1 cellular context compared by ENCODE assay signal in genomic region chr6:131976545-131977061, GRCh38.
TF ChIP-seq lines count a peak whose summit lies in the region.

No MANE protein-coding gene starts in this region.

TF ChIP-seq in HepG2, 621 proteins besides CTCF, POLR2A, EP300 and RAD21 (continued from another document and continues in another):
- TF ChIP-seq ATF4 (CRISPR knock-in tag; IDR thresholded peaks at IDR 0.05) (peak in 1 of 2 experiments; percentile 73; a peak in 2 of 4 replicates), ATF2 (CRISPR knock-in tag; IDR thresholded peaks at IDR 0.05) (no peak), FOXA3 (CRISPR knock-in tag; IDR thresholded peaks at IDR 0.05) (peak; percentile 90), RNF219 (CRISPR knock-in tag; IDR thresholded peaks at IDR 0.05) (0 out of 2 replicates have a peak, but pooled peaks have one; percentile 59), PRPF4 (IDR thresholded peaks at IDR 0.05; ENCODE audit: low read depth, low read length, poor library complexity, severe bottlenecking) (no peak), NFYC (CRISPR knock-in tag; IDR thresholded peaks at IDR 0.05) (0 out of 2 replicates have a peak, but pooled peaks have one; percentile 16), TOE1 (CRISPR knock-in tag; IDR thresholded peaks at IDR 0.05) (0 out of 2 replicates have a peak, but pooled peaks have one; percentile 69), HMGA1 (CRISPR knock-in tag; conservative IDR thresholded peaks at IDR 0.05) (no peak), CSRNP1 (CRISPR knock-in tag; IDR thresholded peaks at IDR 0.05) (no peak), ZNF460 (CRISPR knock-in tag; IDR thresholded peaks at IDR 0.05; ENCODE audit: borderline replicate concordance) (no peak), SPEN (CRISPR knock-in tag; IDR thresholded peaks at IDR 0.05; ENCODE audit: low read depth) (peak; percentile 38; the same call in 1 of the 2 replicates), ZEB1 (IDR thresholded peaks at IDR 0.05; ENCODE audit: insufficient replicate concordance, low read depth) (no peak), NONO (IDR thresholded peaks at IDR 0.05) (no peak), NONO (CRISPR knock-in tag; conservative IDR thresholded peaks at IDR 0.05) (peak; percentile 40; the same call in 1 of the 2 replicates), SAP130 (CRISPR knock-in tag; IDR thresholded peaks at IDR 0.05; ENCODE audit: low read depth) (peak; percentile 86), ZNF326 (CRISPR knock-in tag; IDR thresholded peaks at IDR 0.05; ENCODE audit: borderline replicate concordance) (no peak), ZNF451 (CRISPR knock-in tag; IDR thresholded peaks at IDR 0.05) (0 out of 2 replicates have a peak, but pooled peaks have one; percentile 49), ZNF780A (CRISPR knock-in tag; IDR thresholded peaks at IDR 0.05) (no peak), RXRA (CRISPR knock-in tag; IDR thresholded peaks at IDR 0.05) (no peak; the same call in 1 of the 2 replicates), ATAD3A (CRISPR knock-in tag; IDR thresholded peaks at IDR 0.05) (no peak), ZNF747 (CRISPR knock-in tag; IDR thresholded peaks at IDR 0.05; ENCODE audit: borderline replicate concordance) (no peak), EZH2 (conservative IDR thresholded peaks at IDR 0.05; ENCODE audit: low read depth, low read length) (no peak), ZNF180 (CRISPR knock-in tag; IDR thresholded peaks at IDR 0.05; ENCODE audit: borderline replicate concordance, low read depth) (no peak), NR2F1 (CRISPR knock-in tag; IDR thresholded peaks at IDR 0.05) (peak; percentile 63 to 67; a peak in 3 of 4 replicates), KDM4B (CRISPR knock-in tag; IDR thresholded peaks at IDR 0.05) (0 out of 2 replicates have a peak, but pooled peaks have one; percentile 50), THAP7 (CRISPR knock-in tag; IDR thresholded peaks at IDR 0.05) (no peak), XRCC5 (optimal IDR thresholded peaks at IDR 0.05; ENCODE audit: low read length) (no peak), IRF9 (CRISPR knock-in tag; IDR thresholded peaks at IDR 0.05; ENCODE audit: borderline replicate concordance) (no peak), EEA1 (CRISPR knock-in tag; IDR thresholded peaks at IDR 0.05; ENCODE audit: borderline replicate concordance) (no peak), TBX2 (CRISPR knock-in tag; IDR thresholded peaks at IDR 0.05; ENCODE audit: borderline replicate concordance) (peak; percentile 84), HIVEP1 (CRISPR knock-in tag; IDR thresholded peaks at IDR 0.05) (no peak), ISX (CRISPR knock-in tag; conservative IDR thresholded peaks at IDR 0.05) (no peak), SMARCE1 (IDR thresholded peaks at IDR 0.05; ENCODE audit: borderline replicate concordance) (no peak), KLF15 (CRISPR knock-in tag; IDR thresholded peaks at IDR 0.05; ENCODE audit: borderline replicate concordance) (no peak), ZNF12 (CRISPR knock-in tag; IDR thresholded peaks at IDR 0.05) (no peak), MAFK (conservative IDR thresholded peaks at IDR 0.05 in 1 of 2, IDR thresholded peaks at IDR 0.05 in 1 of 2; ENCODE audit: low read length in 2 of 2) (no peak; a peak in 1 of 4 replicates), ZNF629 (CRISPR knock-in tag; conservative IDR thresholded peaks at IDR 0.05) (no peak), SRY (CRISPR knock-in tag; IDR thresholded peaks at IDR 0.05) (no peak), YY1 (IDR thresholded peaks at IDR 0.05; ENCODE audit: insufficient read depth, insufficient replicate concordance, low read depth, low read length) (no peak), NFIC (IDR thresholded peaks at IDR 0.05; ENCODE audit: low read length) (peak; percentile 88), RBM22 (optimal IDR thresholded peaks at IDR 0.05; ENCODE audit: low read length) (no peak)
- TF ChIP-seq, protein P1, sequence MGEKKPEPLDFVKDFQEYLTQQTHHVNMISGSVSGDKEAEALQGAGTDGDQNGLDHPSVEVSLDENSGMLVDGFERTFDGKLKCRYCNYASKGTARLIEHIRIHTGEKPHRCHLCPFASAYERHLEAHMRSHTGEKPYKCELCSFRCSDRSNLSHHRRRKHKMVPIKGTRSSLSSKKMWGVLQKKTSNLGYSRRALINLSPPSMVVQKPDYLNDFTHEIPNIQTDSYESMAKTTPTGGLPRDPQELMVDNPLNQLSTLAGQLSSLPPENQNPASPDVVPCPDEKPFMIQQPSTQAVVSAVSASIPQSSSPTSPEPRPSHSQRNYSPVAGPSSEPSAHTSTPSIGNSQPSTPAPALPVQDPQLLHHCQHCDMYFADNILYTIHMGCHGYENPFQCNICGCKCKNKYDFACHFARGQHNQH (CRISPR knock-in tag; IDR thresholded peaks at IDR 0.05): peak; percentile 92
- TF ChIP-seq, protein P2, sequence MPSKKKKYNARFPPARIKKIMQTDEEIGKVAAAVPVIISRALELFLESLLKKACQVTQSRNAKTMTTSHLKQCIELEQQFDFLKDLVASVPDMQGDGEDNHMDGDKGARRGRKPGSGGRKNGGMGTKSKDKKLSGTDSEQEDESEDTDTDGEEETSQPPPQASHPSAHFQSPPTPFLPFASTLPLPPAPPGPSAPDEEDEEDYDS (CRISPR knock-in tag; IDR thresholded peaks at IDR 0.05): peak; percentile 62; the same call in 1 of the 2 replicates
- TF ChIP-seq, protein P3, sequence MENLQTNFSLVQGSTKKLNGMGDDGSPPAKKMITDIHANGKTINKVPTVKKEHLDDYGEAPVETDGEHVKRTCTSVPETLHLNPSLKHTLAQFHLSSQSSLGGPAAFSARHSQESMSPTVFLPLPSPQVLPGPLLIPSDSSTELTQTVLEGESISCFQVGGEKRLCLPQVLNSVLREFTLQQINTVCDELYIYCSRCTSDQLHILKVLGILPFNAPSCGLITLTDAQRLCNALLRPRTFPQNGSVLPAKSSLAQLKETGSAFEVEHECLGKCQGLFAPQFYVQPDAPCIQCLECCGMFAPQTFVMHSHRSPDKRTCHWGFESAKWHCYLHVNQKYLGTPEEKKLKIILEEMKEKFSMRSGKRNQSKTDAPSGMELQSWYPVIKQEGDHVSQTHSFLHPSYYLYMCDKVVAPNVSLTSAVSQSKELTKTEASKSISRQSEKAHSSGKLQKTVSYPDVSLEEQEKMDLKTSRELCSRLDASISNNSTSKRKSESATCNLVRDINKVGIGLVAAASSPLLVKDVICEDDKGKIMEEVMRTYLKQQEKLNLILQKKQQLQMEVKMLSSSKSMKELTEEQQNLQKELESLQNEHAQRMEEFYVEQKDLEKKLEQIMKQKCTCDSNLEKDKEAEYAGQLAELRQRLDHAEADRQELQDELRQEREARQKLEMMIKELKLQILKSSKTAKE (CRISPR knock-in tag; IDR thresholded peaks at IDR 0.05; ENCODE audit: borderline replicate concordance): peak; percentile 67; the same call in 1 of the 2 replicates
- TF ChIP-seq, protein P4, sequence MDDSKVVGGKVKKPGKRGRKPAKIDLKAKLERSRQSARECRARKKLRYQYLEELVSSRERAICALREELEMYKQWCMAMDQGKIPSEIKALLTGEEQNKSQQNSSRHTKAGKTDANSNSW (CRISPR knock-in tag; IDR thresholded peaks at IDR 0.05; ENCODE audit: borderline replicate concordance): no peak
- TF ChIP-seq, protein P5, sequence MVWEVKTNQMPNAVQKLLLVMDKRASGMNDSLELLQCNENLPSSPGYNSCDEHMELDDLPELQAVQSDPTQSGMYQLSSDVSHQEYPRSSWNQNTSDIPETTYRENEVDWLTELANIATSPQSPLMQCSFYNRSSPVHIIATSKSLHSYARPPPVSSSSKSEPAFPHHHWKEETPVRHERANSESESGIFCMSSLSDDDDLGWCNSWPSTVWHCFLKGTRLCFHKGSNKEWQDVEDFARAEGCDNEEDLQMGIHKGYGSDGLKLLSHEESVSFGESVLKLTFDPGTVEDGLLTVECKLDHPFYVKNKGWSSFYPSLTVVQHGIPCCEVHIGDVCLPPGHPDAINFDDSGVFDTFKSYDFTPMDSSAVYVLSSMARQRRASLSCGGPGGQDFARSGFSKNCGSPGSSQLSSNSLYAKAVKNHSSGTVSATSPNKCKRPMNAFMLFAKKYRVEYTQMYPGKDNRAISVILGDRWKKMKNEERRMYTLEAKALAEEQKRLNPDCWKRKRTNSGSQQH (CRISPR knock-in tag; IDR thresholded peaks at IDR 0.05; ENCODE audit: low read depth): no peak
- TF ChIP-seq, protein P6, sequence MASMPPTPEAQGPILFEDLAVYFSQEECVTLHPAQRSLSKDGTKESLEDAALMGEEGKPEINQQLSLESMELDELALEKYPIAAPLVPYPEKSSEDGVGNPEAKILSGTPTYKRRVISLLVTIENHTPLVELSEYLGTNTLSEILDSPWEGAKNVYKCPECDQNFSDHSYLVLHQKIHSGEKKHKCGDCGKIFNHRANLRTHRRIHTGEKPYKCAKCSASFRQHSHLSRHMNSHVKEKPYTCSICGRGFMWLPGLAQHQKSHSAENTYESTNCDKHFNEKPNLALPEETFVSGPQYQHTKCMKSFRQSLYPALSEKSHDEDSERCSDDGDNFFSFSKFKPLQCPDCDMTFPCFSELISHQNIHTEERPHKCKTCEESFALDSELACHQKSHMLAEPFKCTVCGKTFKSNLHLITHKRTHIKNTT (CRISPR knock-in tag; IDR thresholded peaks at IDR 0.05): no peak
- TF ChIP-seq, protein P7, sequence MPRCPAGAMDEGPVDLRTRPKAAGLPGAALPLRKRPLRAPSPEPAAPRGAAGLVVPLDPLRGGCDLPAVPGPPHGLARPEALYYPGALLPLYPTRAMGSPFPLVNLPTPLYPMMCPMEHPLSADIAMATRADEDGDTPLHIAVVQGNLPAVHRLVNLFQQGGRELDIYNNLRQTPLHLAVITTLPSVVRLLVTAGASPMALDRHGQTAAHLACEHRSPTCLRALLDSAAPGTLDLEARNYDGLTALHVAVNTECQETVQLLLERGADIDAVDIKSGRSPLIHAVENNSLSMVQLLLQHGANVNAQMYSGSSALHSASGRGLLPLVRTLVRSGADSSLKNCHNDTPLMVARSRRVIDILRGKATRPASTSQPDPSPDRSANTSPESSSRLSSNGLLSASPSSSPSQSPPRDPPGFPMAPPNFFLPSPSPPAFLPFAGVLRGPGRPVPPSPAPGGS (CRISPR knock-in tag; IDR thresholded peaks at IDR 0.05): no peak
- TF ChIP-seq, protein P8, sequence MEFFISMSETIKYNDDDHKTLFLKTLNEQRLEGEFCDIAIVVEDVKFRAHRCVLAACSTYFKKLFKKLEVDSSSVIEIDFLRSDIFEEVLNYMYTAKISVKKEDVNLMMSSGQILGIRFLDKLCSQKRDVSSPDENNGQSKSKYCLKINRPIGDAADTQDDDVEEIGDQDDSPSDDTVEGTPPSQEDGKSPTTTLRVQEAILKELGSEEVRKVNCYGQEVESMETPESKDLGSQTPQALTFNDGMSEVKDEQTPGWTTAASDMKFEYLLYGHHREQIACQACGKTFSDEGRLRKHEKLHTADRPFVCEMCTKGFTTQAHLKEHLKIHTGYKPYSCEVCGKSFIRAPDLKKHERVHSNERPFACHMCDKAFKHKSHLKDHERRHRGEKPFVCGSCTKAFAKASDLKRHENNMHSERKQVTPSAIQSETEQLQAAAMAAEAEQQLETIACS (CRISPR knock-in tag; IDR thresholded peaks at IDR 0.05): no peak
